ENCODE assay signal across 21 cellular contexts in genomic region chr2:45724329-45724728, GRCh38.
DNase-seq lines count a peak whose midpoint lies in the region; ATAC-seq and TF ChIP-seq lines count a peak whose summit lies in the region.
"Had no signal": no experiment of that assay in that cellular context is flagged by ENCODE, and none has a peak within 500 bp of the region (broad histone marks: within the 10 kb centered on the region; RNA-seq: fewer than 3 reads in every experiment).

No MANE protein-coding gene starts in this region.

- no peaks in the 10 kb centered on the region for H3K9me3 ChIP-seq in left lung
- H3K9me3 ChIP-seq: HAP-1 had no signal

- H3K9me3 Mint-ChIP-seq in stimulated activated naive B cell treated with anti-CD40 and anti-IgM and Interleukin-4, amounts not matched to agents 10 μg/mL and 1 μg/mL and 100 μg/mL, for 72 hours = peaks cover 0 to 6% of the 10 kb centered on the region in 2 donors
- H3K9me3 Mint-ChIP-seq: activated T-helper 17 cell treated with anti-CD3 and anti-CD28 coated beads, Interleukin-2, amount 50 U/mL, for 72 hours; neural crest cell had no signal

- H3K36me3 ChIP-seq in left lung = no peaks in the 10 kb centered on the region
- H3K36me3 ChIP-seq: HAP-1 had no signal

- peak; percentile 59 for ATAC-seq in left lung
- ATAC-seq in stimulated activated naive B cell treated with anti-CD40 and anti-IgM and Interleukin-4, amounts not matched to agents 10 μg/mL and 1 μg/mL and 100 μg/mL, for 72 hours (replicated peaks) = no peak
- ATAC-seq: activated T-helper 17 cell treated with anti-CD3 and anti-CD28 coated beads, Interleukin-2, amount 50 U/mL, for 72 hours had no signal

- no peaks in the 10 kb centered on the region for H3K27me3 ChIP-seq in left lung
- H3K27me3 ChIP-seq: hepatocyte had no signal

- peak overlapping the region; percentile 24 to 53 for H3K27ac ChIP-seq in left lung
- H3K27ac ChIP-seq: 22Rv1, hepatocyte, HL-60 had no signal

- intact Hi-C loops in left lung (cut with DNase I) = no loop called here

- H3K4me1 ChIP-seq in left lung = peaks cover 6 to 21% of the 10 kb centered on the region in 2 donors
- H3K4me1 ChIP-seq: HAP-1 had no signal

- peak overlapping the region; percentile 79 for H3K27ac Mint-ChIP-seq in stimulated activated naive B cell treated with anti-CD40 and anti-IgM and Interleukin-4, amounts not matched to agents 10 μg/mL and 1 μg/mL and 100 μg/mL, for 72 hours
- H3K27ac Mint-ChIP-seq: activated T-helper 17 cell treated with anti-CD3 and anti-CD28 coated beads, Interleukin-2, amount 50 U/mL, for 72 hours had no signal

- peaks cover 3 to 17% of the 10 kb centered on the region in 2 donors for H3K36me3 Mint-ChIP-seq in stimulated activated naive B cell treated with anti-CD40 and anti-IgM and Interleukin-4, amounts not matched to agents 10 μg/mL and 1 μg/mL and 100 μg/mL, for 72 hours

- no peak overlapping the region for H3K4me3 ChIP-seq in left lung
- H3K4me3 ChIP-seq: HAP-1, hepatocyte had no signal

- TF ChIP-seq CTCF in left lung (IDR thresholded peaks at IDR 0.05) = no peak

- H3K4me3 Mint-ChIP-seq in stimulated activated naive B cell treated with anti-CD40 and anti-IgM and Interleukin-4, amounts not matched to agents 10 μg/mL and 1 μg/mL and 100 μg/mL, for 72 hours = peak overlapping the region; percentile 42 to 51
- H3K4me3 Mint-ChIP-seq: activated T-helper 17 cell treated with anti-CD3 and anti-CD28 coated beads, Interleukin-2, amount 50 U/mL, for 72 hours; neural crest cell had no signal

- H3K4me1 Mint-ChIP-seq in stimulated activated naive B cell treated with anti-CD40 and anti-IgM and Interleukin-4, amounts not matched to agents 10 μg/mL and 1 μg/mL and 100 μg/mL, for 72 hours = peaks cover 68 to 96% of the 10 kb centered on the region in 2 donors

- H3K27me3 Mint-ChIP-seq in stimulated activated naive B cell treated with anti-CD40 and anti-IgM and Interleukin-4, amounts not matched to agents 10 μg/mL and 1 μg/mL and 100 μg/mL, for 72 hours = no peaks in the 10 kb centered on the region
- H3K27me3 Mint-ChIP-seq: activated T-helper 17 cell treated with anti-CD3 and anti-CD28 coated beads, Interleukin-2, amount 50 U/mL, for 72 hours had no signal

- DNase-seq in NOMO-1 treated with DMSO at 0.1 percent for 48 hours (lab: John Stamatoyannopoulos, UW; ENCODE audit: unreplicated experiment) (peak; percentile 4), NOMO-1 treated with dmso at 0.1 percent for 144 hours (lab: John Stamatoyannopoulos, UW; ENCODE audit: unreplicated experiment) (no peak), MV-4-11 (lab: John Stamatoyannopoulos, UW) (peak; percentile 48), left lung (no peak), inferior parietal cortex (ENCODE audit: extremely low spot score) (no peak), Kasumi-1 (lab: John Stamatoyannopoulos, UW) (no peak), pons (ENCODE audit: low spot score) (no peak)
- no peak for DNase-seq in stimulated activated naive B cell treated with anti-CD40 and anti-IgM and Interleukin-4, amounts not matched to agents 10 μg/mL and 1 μg/mL and 100 μg/mL, for 72 hours
- DNase-seq: activated CD4-positive, alpha-beta T cell treated with anti-CD3 and anti-CD28 coated beads for 4 hours; AML-193; Calu3; cortex of kidney; IMR-90; NCI-H1930; NCI-H446 treated with DMSO at 0.1 percent for 48 hours had no signal

Comparison
In these comparisons a context has a peak if more than half of its experiments do, and no peak if none do; other contexts are left out.
1. DNase-seq: peak in NOMO-1 treated with DMSO at 0.1 percent for 48 hours (single experiment) and MV-4-11 (single experiment); none in NOMO-1 treated with dmso at 0.1 percent for 144 hours (single experiment), left lung (0 of 2), stimulated activated naive B cell treated with anti-CD40 and anti-IgM and Interleukin-4, amounts not matched to agents 10 μg/mL and 1 μg/mL and 100 μg/mL, for 72 hours (single experiment), inferior parietal cortex (single experiment), Kasumi-1 (0 of 2) and pons (single experiment).